ENCODE assay signal across 22 cellular contexts in genomic region chr20:18250237-18250636, GRCh38. TPM values are rescaled to one million over a fixed set of nuclear protein-coding genes. Genes with fewer than 3 reads are reported as not detected.
DNase-seq lines count a peak whose midpoint lies in the region; ATAC-seq, FAIRE-seq and TF ChIP-seq lines count a peak whose summit lies in the region.
"Had no signal": no experiment of that assay in that cellular context is flagged by ENCODE, and none has a peak within 500 bp of the region (broad histone marks: within the 10 kb centered on the region; RNA-seq: fewer than 3 reads in every experiment).

No MANE protein-coding gene starts in this region.

- H3K36me3 ChIP-seq in hepatocyte (replicated peaks; ENCODE audit: insufficient read depth, low read depth), result no peaks in the 10 kb centered on the region
- H3K36me3 ChIP-seq in keratinocyte (ENCODE audit: control insufficient read depth in 2 of 2, extremely low read depth in 1 of 2, insufficient read depth in 2 of 2, low read length in 2 of 2), result no peaks in the 10 kb centered on the region
- no peaks in the 10 kb centered on the region for H3K36me3 ChIP-seq in small intestine (ENCODE audit: control insufficient read depth in 2 of 2, insufficient read depth in 2 of 2, low read length in 2 of 2)
- no peaks in the 10 kb centered on the region for H3K36me3 ChIP-seq in WERI-Rb-1
- H3K36me3 ChIP-seq: BE2C, BLaER1 had no signal

- peaks cover 0 to 5% (median 2%) of the 10 kb centered on the region in 3 donors for H3K27me3 Mint-ChIP-seq in CD14-positive monocyte (ENCODE audit: low read depth in 3 of 3)

- DNase-seq in hepatocyte (ENCODE audit: low spot score) (no peak), keratinocyte (ENCODE audit: low read depth, low spot score) (no peak), small intestine (peak; percentile 53), WERI-Rb-1 (no peak), CD14-positive monocyte (ENCODE audit: low spot score) (no peak)
- DNase-seq: 8988T; ACHN; BE2C; C1 segment of cervical spinal cord; Caco-2; Calu3; CD4-positive, alpha-beta T cell; CD8-positive, alpha-beta T cell; DMS79 treated with DMSO at 0.1 percent for 48 hours; GF-D8 had no signal

- H3K9me1 ChIP-seq in keratinocyte (ENCODE audit: control insufficient read depth, extremely low read depth, insufficient read depth, low read length), result no peaks in the 10 kb centered on the region

- H3K36me3 Mint-ChIP-seq in CD14-positive monocyte, result no peaks in the 10 kb centered on the region
- H3K36me3 Mint-ChIP-seq: CD8-positive, alpha-beta T cell had no signal

- intact Hi-C loops in CD14-positive monocyte (cut with micrococcal nuclease), result no loop called here

- FAIRE-seq in keratinocyte (lab: Jason Lieb, UNC) (peak; percentile 17), small intestine (lab: Jason Lieb, UNC) (no peak)
- FAIRE-seq: A204.1, D721Med, G401.6, GM12891, GM19239 had no signal

- H3K4me3 Mint-ChIP-seq in CD14-positive monocyte, result no peak overlapping the region
- H3K4me3 Mint-ChIP-seq: CD4-positive, alpha-beta T cell; CD8-positive, alpha-beta T cell had no signal

- ATAC-seq in HG02763 (IDR thresholded peaks at IDR 0.05; ENCODE audit: unreplicated experiment), result no peak
- ATAC-seq: CD8-positive, alpha-beta T cell had no signal

- H3K27ac Mint-ChIP-seq in CD14-positive monocyte, result no peak overlapping the region
- H3K27ac Mint-ChIP-seq: CD4-positive, alpha-beta T cell; CD8-positive, alpha-beta T cell had no signal

- TF ChIP-seq CTCF in hepatocyte (IDR thresholded peaks at IDR 0.05; ENCODE audit: poor library complexity) (no peak), keratinocyte (optimal IDR thresholded peaks at IDR 0.05 in 1 of 3, IDR thresholded peaks at IDR 0.05 in 1 of 3, conservative IDR thresholded peaks at IDR 0.05 in 1 of 3; ENCODE audit: extremely low read depth in 1 of 3, insufficient read depth in 2 of 3, low read length in 3 of 3) (no peak), WERI-Rb-1 (IDR thresholded peaks at IDR 0.05; ENCODE audit: low read depth, low read length) (no peak), CD14-positive monocyte (IDR thresholded peaks at IDR 0.05) (no peak)

- no peaks in the 10 kb centered on the region for H3K9me3 ChIP-seq in hepatocyte (ENCODE audit: low read depth)
- H3K9me3 ChIP-seq in keratinocyte (ENCODE audit: control insufficient read depth, low read depth, low read length), result no peaks in the 10 kb centered on the region
- H3K9me3 ChIP-seq in small intestine (ENCODE audit: control insufficient read depth, low read depth), result no peaks in the 10 kb centered on the region
- H3K9me3 ChIP-seq in WERI-Rb-1 (ENCODE audit: severe bottlenecking), result no peaks in the 10 kb centered on the region
- H3K9me3 ChIP-seq: BE2C, BLaER1, Caco-2 had no signal

- H4K20me1 ChIP-seq in hepatocyte (ENCODE audit: insufficient read depth, poor library complexity, severe bottlenecking) (no peaks in the 10 kb centered on the region), keratinocyte (ENCODE audit: control insufficient read depth, extremely low read depth, insufficient read depth, low read length) (no peaks in the 10 kb centered on the region)
- H4K20me1 ChIP-seq: BLaER1 had no signal

- H2AFZ ChIP-seq in hepatocyte, result no peak overlapping the region
- no peak overlapping the region for H2AFZ ChIP-seq in keratinocyte (ENCODE audit: control insufficient read depth, low read length)

- no peak overlapping the region for H3K9ac ChIP-seq in keratinocyte (ENCODE audit: control insufficient read depth, extremely low read depth, insufficient read depth, low read length)
- H3K9ac ChIP-seq: BLaER1 had no signal

- 63% methylated on average over 3 of the region's 3 CpGs for whole genome bisulfite sequencing in hepatocyte (ENCODE audit: low lambda C conversion rate, missing lambda C conversion rate)
- WGBS in small intestine, 3 donors, result 62 to 64% (median 64%) methylated on average over 3 of the region's 3 CpGs

- H3K27me3 ChIP-seq in hepatocyte (no peaks in the 10 kb centered on the region), keratinocyte (ENCODE audit: control insufficient read depth, extremely low read depth, insufficient read depth, low read length) (no peaks in the 10 kb centered on the region), small intestine (ENCODE audit: control insufficient read depth in 2 of 2, insufficient read depth in 2 of 2, low read length in 2 of 2) (no peaks in the 10 kb centered on the region), WERI-Rb-1 (ENCODE audit: insufficient read depth, low read depth, severe bottlenecking) (no peaks in the 10 kb centered on the region)
- H3K27me3 ChIP-seq: BLaER1 had no signal

- H3K4me3 ChIP-seq in hepatocyte (no peak overlapping the region), keratinocyte (ENCODE audit: control insufficient read depth in 2 of 3, extremely low read depth in 1 of 3, insufficient read depth in 2 of 3, low read depth in 1 of 3, low read length in 3 of 3) (no peak overlapping the region), small intestine (ENCODE audit: low read depth in 1 of 2, low read length in 2 of 2) (no peak overlapping the region), WERI-Rb-1 (ENCODE audit: low read depth, low read length) (no peak overlapping the region)
- H3K4me3 ChIP-seq: BLaER1 had no signal

- no peaks in the 10 kb centered on the region for H3K79me2 ChIP-seq in hepatocyte
- no peaks in the 10 kb centered on the region for H3K79me2 ChIP-seq in keratinocyte (ENCODE audit: control insufficient read depth, insufficient read depth, low read length)

- H3K4me1 Mint-ChIP-seq in CD14-positive monocyte, result no peaks in the 10 kb centered on the region

- H3K9me3 Mint-ChIP-seq in CD14-positive monocyte, result peaks cover 0 to 4% (median 2%) of the 10 kb centered on the region in 7 donors
- H3K9me3 Mint-ChIP-seq: CD4-positive, alpha-beta T cell; CD8-positive, alpha-beta T cell had no signal

- dilution Hi-C loops in keratinocyte (cut with MboI; ENCODE audit: extremely low pct_ligation_motif_present, low sequenced_read_pairs), result no loop called here

- H3K4me1 ChIP-seq in hepatocyte (ENCODE audit: insufficient read depth) (no peaks in the 10 kb centered on the region), keratinocyte (ENCODE audit: control insufficient read depth, extremely low read depth, insufficient read depth, low read length) (peaks cover 28% of the 10 kb centered on the region), small intestine (ENCODE audit: control insufficient read depth in 2 of 2, insufficient read depth in 1 of 2, low read depth in 1 of 2, low read length in 1 of 2) (no peaks in the 10 kb centered on the region)
- H3K4me1 ChIP-seq: BE2C, BLaER1 had no signal

- H3K4me2 ChIP-seq in hepatocyte (no peak overlapping the region), keratinocyte (ENCODE audit: control insufficient read depth, extremely low read depth, insufficient read depth, low read depth, low read length) (no peak overlapping the region)
- H3K4me2 ChIP-seq: BLaER1 had no signal

- no peaks in the 10 kb centered on the region for H3K9me2 ChIP-seq in hepatocyte (replicated peaks; ENCODE audit: insufficient read depth)

- peak overlapping the region; percentile 5 for H3K27ac ChIP-seq in hepatocyte
- no peak overlapping the region for H3K27ac ChIP-seq in keratinocyte (ENCODE audit: control insufficient read depth, insufficient read depth, low read length)
- H3K27ac ChIP-seq in small intestine (ENCODE audit: low read depth in 1 of 2, low read length in 1 of 2), result no peak overlapping the region
- H3K27ac ChIP-seq in WERI-Rb-1, result no peak overlapping the region
- H3K27ac ChIP-seq: BLaER1 had no signal

RNA-seq across cellular contexts. Expression of gene ZNF133, which starts 38.1 kb away (rescaled TPM):
- total RNA-seq in hepatocyte, result 16.7 and 22.4 TPM in 2 replicates
- 10.8 and 10.9 TPM in 2 replicates for polyA plus RNA-seq in hepatocyte
- 10.9 to 25.0 TPM (median 15.8 TPM) in 3 replicates for polyA plus RNA-seq in keratinocyte
- 7.8 TPM for polyA plus RNA-seq in keratinocyte (2011; ENCODE audit: low read depth)
- polyA plus RNA-seq in keratinocyte (2011; cell fraction: cytosol; rRNA removed), result 10.5 and 11.4 TPM in 2 replicates
- 50.5 and 57.1 TPM in 2 replicates for polyA plus RNA-seq in keratinocyte (2011; cell fraction: nucleus; rRNA removed)
- 10.9 and 19.2 TPM in 2 replicates for polyA plus RNA-seq in keratinocyte (2012; ENCODE audit: low replicate concordance)
- 14.2 to 33.4 TPM (median 30.8 TPM) in 3 replicates for polyA minus RNA-seq in keratinocyte
- 13.0 TPM for polyA minus RNA-seq in keratinocyte (2011; cell fraction: cytosol; rRNA and poly(A)+ RNA removed)
- 18.5 and 22.6 TPM in 2 replicates for polyA minus RNA-seq in keratinocyte (2011; cell fraction: nucleus; rRNA and poly(A)+ RNA removed)
- 10 to 100 TPM in 1 of 3 donors, 1 to 10 TPM in 2; 7.5 to 13.9 (median 7.8) TPM for polyA plus RNA-seq in small intestine
- 1 to 10 TPM; 1.7 to 3.4 TPM for polyA plus RNA-seq in CD14-positive monocyte
